4 cellular contexts compared by ENCODE assay signal in genomic region chr4:143975527-143975926, GRCh38. TPM values are rescaled to one million over a fixed set of nuclear protein-coding genes. Genes with fewer than 3 reads are reported as not detected.
"Had no signal": no experiment of that assay in that cellular context is flagged by ENCODE, and none has a peak within 500 bp of the region (broad histone marks: within the 10 kb centered on the region; RNA-seq: fewer than 3 reads in every experiment).

No MANE protein-coding gene starts in this region.

RNA-seq across cellular contexts. Expression of gene GYPB, which starts 43.7 kb away (rescaled TPM):
- total RNA-seq: LHCN-M2, NCI-H460, PC-3, SK-MEL-5 had no signal
